ENCODE assay signal across 16 cellular contexts in genomic region chr2:43031471-43032224, GRCh38.
DNase-seq lines count a peak whose midpoint lies in the region; ATAC-seq and TF ChIP-seq lines count a peak whose summit lies in the region.
"Had no signal": no experiment of that assay in that cellular context is flagged by ENCODE, and none has a peak within 500 bp of the region (broad histone marks: within the 10 kb centered on the region; RNA-seq: fewer than 3 reads in every experiment).

No MANE protein-coding gene starts in this region.

- in situ Hi-C loops in gastrocnemius medialis (cut with MboI; ENCODE audit: low sequenced_read_pairs in 4 of 4): no loop called here

- peak in 1 of 3 donors; percentile 10 for DNase-seq in Peyer's patch
- peak; percentile 22 for DNase-seq in chondrocyte (ENCODE audit: low spot score)
- no peak for DNase-seq in mesendoderm
- DNase-seq in gastrocnemius medialis: peak in 1 of 2 donors; percentile 29
- DNase-seq in nucleus accumbens (lab: John Stamatoyannopoulos, UW): no peak
- no peak for DNase-seq in NCI-H1105 (lab: John Stamatoyannopoulos, UW)
- no peak for DNase-seq in anterior cingulate cortex (lab: John Stamatoyannopoulos, UW)
- DNase-seq: activated CD4-positive, alpha-beta T cell treated with anti-CD3 and anti-CD28 coated beads, Interleukin-2, amount 50 U/mL, for 1 hour; amygdala; DMS53; NCI-H748 treated with DMSO at 0.1 percent for 48 hours; nephron progenitor cell; RPMI8226; stimulated activated CD4-positive, alpha-beta T cell treated with anti-CD3 and anti-CD28 coated beads, Interleukin-12 subunit alpha, Interleukin-12 subunit beta, amount 100 ng/mL, for 4 hours had no signal

- no peaks in the 10 kb centered on the region for H3K9me3 Mint-ChIP-seq in chondrocyte (ENCODE audit: low read depth)
- H3K9me3 Mint-ChIP-seq: activated T-helper 1 cell treated with anti-CD3 and anti-CD28 coated beads, Interleukin-12 subunit alpha, Interleukin-12 subunit beta, Interleukin-2, Interleukin-4 antibody, amounts not matched to agents 30 ng/mL and 10 ng/mL and 1 ng/mL, durations not matched to agents 14 hours and 24 hours and 36 hours; nephron progenitor cell had no signal

- no peak overlapping the region for H3K4me2 ChIP-seq in mesendoderm (ENCODE audit: low read length)

- peak; percentile 14 to 40 for ATAC-seq in gastrocnemius medialis
- no peak for ATAC-seq in HG03565 (IDR thresholded peaks at IDR 0.05; ENCODE audit: unreplicated experiment)

- H2AK5ac ChIP-seq in mesendoderm (ENCODE audit: low read length): no peak overlapping the region

- H3K79me2 ChIP-seq in mesendoderm (ENCODE audit: control insufficient read depth, insufficient read depth, low read length): no peaks in the 10 kb centered on the region

- H4K5ac ChIP-seq in mesendoderm (ENCODE audit: low read length): no peak overlapping the region

- no peak overlapping the region for H3K9ac ChIP-seq in mesendoderm (ENCODE audit: low read length)

- intact Hi-C loops in gastrocnemius medialis (cut with DNase I; ENCODE audit: low total_unique reads): no loop called here

- H3K36me3 ChIP-seq in Peyer's patch (no peaks in the 10 kb centered on the region), mesendoderm (ENCODE audit: control insufficient read depth, insufficient read depth, low read length) (no peaks in the 10 kb centered on the region), gastrocnemius medialis (no peaks in the 10 kb centered on the region)

- no peak overlapping the region for H4K8ac ChIP-seq in mesendoderm (ENCODE audit: low read depth, low read length)

- no peaks in the 10 kb centered on the region for H3K36me3 Mint-ChIP-seq in chondrocyte (ENCODE audit: low read depth)

- no peak overlapping the region for H3K4ac ChIP-seq in mesendoderm (ENCODE audit: low read depth, low read length)

- H3K4me3 ChIP-seq in Peyer's patch: no peak overlapping the region
- no peak overlapping the region for H3K4me3 ChIP-seq in mesendoderm (ENCODE audit: low read length)
- no peak overlapping the region for H3K4me3 ChIP-seq in gastrocnemius medialis

- H3K27me3 Mint-ChIP-seq in chondrocyte (ENCODE audit: low read depth): no peaks in the 10 kb centered on the region

- no peak overlapping the region for H3K4me3 Mint-ChIP-seq in chondrocyte (ENCODE audit: unreplicated experiment)
- H3K4me3 Mint-ChIP-seq: activated T-helper 1 cell treated with anti-CD3 and anti-CD28 coated beads, Interleukin-12 subunit alpha, Interleukin-12 subunit beta, Interleukin-2, Interleukin-4 antibody, amounts not matched to agents 30 ng/mL and 10 ng/mL and 1 ng/mL, durations not matched to agents 14 hours and 24 hours and 36 hours; nephron progenitor cell had no signal

- peak overlapping the region; percentile 25 for H3K56ac ChIP-seq in mesendoderm (ENCODE audit: low read length)

- no peak for TF ChIP-seq CTCF in Peyer's patch (IDR thresholded peaks at IDR 0.05)
- TF ChIP-seq CTCF in chondrocyte (IDR thresholded peaks at IDR 0.05): no peak
- TF ChIP-seq CTCF in gastrocnemius medialis (IDR thresholded peaks at IDR 0.05 in 4 of 5, conservative IDR thresholded peaks at IDR 0.05 in 1 of 5): no peak

- peaks cover 0 to 16% (median 3%) of the 10 kb centered on the region in 4 donors for H3K4me1 ChIP-seq in Peyer's patch
- H3K4me1 ChIP-seq in mesendoderm (ENCODE audit: control insufficient read depth, low read depth, low read length): no peaks in the 10 kb centered on the region
- H3K4me1 ChIP-seq in gastrocnemius medialis: peaks cover 7 to 15% of the 10 kb centered on the region in 2 donors

- no peak overlapping the region for H3K27ac Mint-ChIP-seq in chondrocyte (ENCODE audit: unreplicated experiment)
- H3K27ac Mint-ChIP-seq: activated T-helper 1 cell treated with anti-CD3 and anti-CD28 coated beads, Interleukin-12 subunit alpha, Interleukin-12 subunit beta, Interleukin-2, Interleukin-4 antibody, amounts not matched to agents 30 ng/mL and 10 ng/mL and 1 ng/mL, durations not matched to agents 14 hours and 24 hours and 36 hours; nephron progenitor cell had no signal

- H3K27me3 ChIP-seq in Peyer's patch: no peaks in the 10 kb centered on the region
- H3K27me3 ChIP-seq in mesendoderm (ENCODE audit: insufficient read depth, low read length, poor library complexity): no peaks in the 10 kb centered on the region
- no peaks in the 10 kb centered on the region for H3K27me3 ChIP-seq in gastrocnemius medialis

- peak overlapping the region; percentile 66 for H3K23ac ChIP-seq in mesendoderm (ENCODE audit: low read length)

- TF ChIP-seq POLR2A in Peyer's patch (IDR thresholded peaks at IDR 0.05): no peak
- TF ChIP-seq POLR2A in gastrocnemius medialis (IDR thresholded peaks at IDR 0.05): no peak

- no peaks in the 10 kb centered on the region for H3K4me1 Mint-ChIP-seq in chondrocyte (ENCODE audit: low read depth)

- H3K79me1 ChIP-seq in mesendoderm (ENCODE audit: low read length): no peaks in the 10 kb centered on the region

- H3K27ac ChIP-seq in Peyer's patch (peak overlapping the region in 3 of 4 donors; percentile 37 to 87 (median 39)), mesendoderm (ENCODE audit: low read depth, low read length) (no peak overlapping the region), gastrocnemius medialis (peak overlapping the region; percentile 30 to 64 (median 58))

- no peak overlapping the region for H2BK120ac ChIP-seq in mesendoderm (ENCODE audit: low read depth, low read length)

- no peaks in the 10 kb centered on the region for H3K9me3 ChIP-seq in Peyer's patch
- H3K9me3 ChIP-seq in gastrocnemius medialis: no peaks in the 10 kb centered on the region

- no peak overlapping the region for H3K18ac ChIP-seq in mesendoderm (ENCODE audit: low read length)

- no peak overlapping the region for H2BK5ac ChIP-seq in mesendoderm (ENCODE audit: low read length)

- no CpG with 5 or more reads among the region's 9 CpGs for WGBS in mesendoderm (ENCODE audit: extremely low coverage, insufficient coverage, low lambda C conversion rate)

- no peak overlapping the region for H2BK15ac ChIP-seq in mesendoderm (replicated peaks; ENCODE audit: low read depth)
